Comparison of ENCODE assay signal across 8 cellular contexts in genomic region chr7:101164071-101164840, GRCh38. TPM values are rescaled to one million over a fixed set of nuclear protein-coding genes. Genes with fewer than 3 reads are reported as not detected.
DNase-seq lines count a peak whose midpoint lies in the region; ATAC-seq and TF ChIP-seq lines count a peak whose summit lies in the region.

No MANE protein-coding gene starts in this region.

- H3K4me1 ChIP-seq in Panc1 (ENCODE audit: control insufficient read depth, insufficient read depth, low read length) (peaks cover 48% of the 10 kb centered on the region), neural progenitor cell (peaks cover 41% of the 10 kb centered on the region), uterus (peaks cover 6 to 23% of the 10 kb centered on the region in 2 donors)

- H3K9me3 ChIP-seq in Panc1 (ENCODE audit: control insufficient read depth, insufficient read depth, low read depth, low read length) (no peaks in the 10 kb centered on the region), neural progenitor cell (ENCODE audit: low read depth) (no peaks in the 10 kb centered on the region), uterus (no peaks in the 10 kb centered on the region)

- H3K79me2 ChIP-seq in neural progenitor cell (ENCODE audit: low read depth) = no peaks in the 10 kb centered on the region

- DNase-seq in NCI-H146 (lab: John Stamatoyannopoulos, UW) (peak; percentile 73), NCI-H146 treated with DMSO at 0.1 percent for 48 hours (lab: John Stamatoyannopoulos, UW; ENCODE audit: unreplicated experiment) (no peak), Panc1 (ENCODE audit: low read depth, low spot score) (no peak), epithelial cell of esophagus (ENCODE audit: low read depth) (peak; percentile 74), neural progenitor cell (ENCODE audit: low spot score) (peak; percentile 89), uterus (no peak)

- POLR2A ChIA-PET in Panc1 (lab: Charles Lee) = no interaction called here

- peak overlapping the region; percentile 59 to 72 for H3K4me3 ChIP-seq in Panc1 (ENCODE audit: low read depth in 2 of 2, low read length in 2 of 2)
- H3K4me3 ChIP-seq in epithelial cell of esophagus (ENCODE audit: low read length) = peak overlapping the region; percentile 11
- H3K4me3 ChIP-seq in neural progenitor cell = peak overlapping the region; percentile 51
- H3K4me3 ChIP-seq in uterus = peak overlapping the region in 1 of 2 donors; percentile 36

- H3K4me3 Mint-ChIP-seq in neural progenitor cell = peak overlapping the region; percentile 77

- no peak overlapping the region for H3K27ac Mint-ChIP-seq in neural progenitor cell

- H2AFZ ChIP-seq in neural progenitor cell (replicated peaks) = no peak overlapping the region

- ATAC-seq in Panc1 (peak; percentile 13), HG03045 (IDR thresholded peaks at IDR 0.05; ENCODE audit: unreplicated experiment) (no peak), GM18873 (IDR thresholded peaks at IDR 0.05; ENCODE audit: low FRiP score, unreplicated experiment) (no peak)

- CTCF ChIA-PET in Panc1 (lab: Charles Lee) = interaction anchor here (0.5 kb wide), 1 partner anchor 16 kb away, joined by 5 read pairs; no protein-coding TSS in a partner anchor

- TF ChIP-seq CTCF in Panc1 (IDR thresholded peaks at IDR 0.05) = no peak
- no peak for TF ChIP-seq CTCF in epithelial cell of esophagus (IDR thresholded peaks at IDR 0.05; ENCODE audit: insufficient read depth, low read depth, low read length, missing control alignments)
- no peak for TF ChIP-seq CTCF in neural progenitor cell (IDR thresholded peaks at IDR 0.05)
- no peak for TF ChIP-seq CTCF in uterus (IDR thresholded peaks at IDR 0.05)

- H3K27me3 Mint-ChIP-seq in neural progenitor cell (ENCODE audit: insufficient read depth, low read depth) = peaks cover 51% of the 10 kb centered on the region

- no peaks in the 10 kb centered on the region for H3K9me3 Mint-ChIP-seq in neural progenitor cell

- TF ChIP-seq POLR2A in uterus (IDR thresholded peaks at IDR 0.05) = no peak

- H3K27me3 ChIP-seq in Panc1 (ENCODE audit: control insufficient read depth, insufficient read depth, low read length) (no peaks in the 10 kb centered on the region), neural progenitor cell (peaks cover 86% of the 10 kb centered on the region), uterus (peaks cover 30 to 36% of the 10 kb centered on the region in 2 donors)

- H3K27ac ChIP-seq in Panc1 (ENCODE audit: low read length) = peak overlapping the region; percentile 7; the same call in 1 of the 2 replicates
- no peak overlapping the region for H3K27ac ChIP-seq in neural progenitor cell
- H3K27ac ChIP-seq in uterus = no peak overlapping the region

- no peak overlapping the region for H3K9ac ChIP-seq in neural progenitor cell

- no TSS peak for BruUV-seq in Panc1 (replicated peaks; lab: Mats Ljungman, UMichigan)

- peaks cover 62% of the 10 kb centered on the region for H4K20me1 ChIP-seq in neural progenitor cell (ENCODE audit: low read depth)

- in situ Hi-C loops in Panc1 (cut with HindIII; ENCODE audit: low pct_unique_long_range_greater_than_20kb, low sequenced_read_pairs) = no loop called here

- H3K36me3 Mint-ChIP-seq in neural progenitor cell = peaks cover 5% of the 10 kb centered on the region

- intact Hi-C loops in Panc1 (cut with micrococcal nuclease; ENCODE audit: unreplicated experiment) = no loop called here
- intact Hi-C loops in uterus (cut with DNase I; ENCODE audit: low total_unique reads) = no loop called here

- peaks cover 42% of the 10 kb centered on the region for H3K4me1 Mint-ChIP-seq in neural progenitor cell

- peaks cover 36% of the 10 kb centered on the region for H3F3A ChIP-seq in neural progenitor cell (ENCODE audit: low read depth)

- peak overlapping the region; percentile 84 for H3K4me2 ChIP-seq in neural progenitor cell

- H3K36me3 ChIP-seq in Panc1 (ENCODE audit: control insufficient read depth, insufficient read depth, low read length) = no peaks in the 10 kb centered on the region; the same call in 1 of the 2 replicates
- no peaks in the 10 kb centered on the region for H3K36me3 ChIP-seq in neural progenitor cell
- no peaks in the 10 kb centered on the region for H3K36me3 ChIP-seq in uterus

RNA-seq across cellular contexts. Expression of gene VGF, which starts 1.1 kb away (rescaled TPM):
- total RNA-seq in Panc1 (2021; ENCODE audit: unreplicated experiment) (4.4 TPM), neural progenitor cell (ENCODE audit: low replicate concordance) (0.65 and 1.6 TPM in 2 replicates), uterus (under 1 TPM in 1 of 4 donors, not detected in 3; 0.14 TPM)
- polyA plus RNA-seq in Panc1 (2012; ENCODE audit: insufficient read length) = 10.8 TPM

RNA-seq across cellular contexts. Expression of gene AP1S1, which starts 10.0 kb away (rescaled TPM):
- total RNA-seq in Panc1 (2021; ENCODE audit: unreplicated experiment) (74.2 TPM), neural progenitor cell (ENCODE audit: low replicate concordance) (74.4 and 94.2 TPM in 2 replicates), uterus (10 to 100 TPM in 3 of 4 donors, 1 to 10 TPM in 1; 9.2 to 59.6 (median 30.2) TPM)
- polyA plus RNA-seq in Panc1 (2012; ENCODE audit: insufficient read length) = 152 TPM

RNA-seq across cellular contexts. Expression of gene NAT16, which starts 15.8 kb away (rescaled TPM):
- total RNA-seq in Panc1 (2021; ENCODE audit: unreplicated experiment) = 0.15 TPM
- polyA plus RNA-seq in Panc1 (2012; ENCODE audit: insufficient read length) = not detected
- 0.28 TPM in 1 of 2 replicates, not detected in the other for total RNA-seq in neural progenitor cell (ENCODE audit: low replicate concordance)
- not detected for total RNA-seq in uterus

RNA-seq across cellular contexts. Expression of gene MOGAT3, which starts 36.6 kb away (rescaled TPM):
- total RNA-seq in Panc1 (2021; ENCODE audit: unreplicated experiment) (0.23 TPM), neural progenitor cell (ENCODE audit: low replicate concordance) (not detected in 2 replicates), uterus (not detected)
- polyA plus RNA-seq in Panc1 (2012; ENCODE audit: insufficient read length) = 0.11 TPM

RNA-seq across cellular contexts. Expression of gene SERPINE1, which starts 37.4 kb away (rescaled TPM):
- total RNA-seq in Panc1 (2021; ENCODE audit: unreplicated experiment) = 370 TPM
- 482 TPM for polyA plus RNA-seq in Panc1 (2012; ENCODE audit: insufficient read length)
- 0.03 TPM in 1 of 2 replicates, not detected in the other for total RNA-seq in neural progenitor cell (ENCODE audit: low replicate concordance)
- total RNA-seq in uterus = 10 to 100 TPM in 1 of 4 donors, 1 to 10 TPM in 2, under 1 TPM in 1; 0.51 to 10.6 (median 5.5) TPM

Comparison
In these comparisons a context has a peak if more than half of its experiments do, and no peak if none do; other contexts are left out.
1. DNase-seq: peak in NCI-H146 (single experiment), epithelial cell of esophagus (single experiment) and neural progenitor cell (single experiment); none in NCI-H146 treated with DMSO at 0.1 percent for 48 hours (single experiment), Panc1 (single experiment) and uterus (0 of 2).